8 cellular contexts compared by ENCODE assay signal in genomic region chr3:171458056-171458856, GRCh38. TPM values are rescaled to one million over a fixed set of nuclear protein-coding genes. Genes with fewer than 3 reads are reported as not detected.
A peak's percentile ranks its signal among the peaks of the same experiment; 100 is the strongest.
DNase-seq lines count a peak whose midpoint lies in the region; ATAC-seq, FAIRE-seq and TF ChIP-seq lines count a peak whose summit lies in the region.

No MANE protein-coding gene starts in this region.

- dilution Hi-C loops in IMR-90 (cut with HindIII; ENCODE audit: low sequenced_read_pairs, unreplicated experiment): no loop called here

- H3K14ac ChIP-seq in IMR-90 (replicated peaks; ENCODE audit: low read depth, low read length): no peak overlapping the region

- peak overlapping the region; percentile 86 for H3K4me3 ChIP-seq in IMR-90 (ENCODE audit: insufficient read depth, low read depth, low read length)
- peak overlapping the region; percentile 83 to 94 for H3K4me3 ChIP-seq in foreskin fibroblast (ENCODE audit: low read depth in 1 of 2, low read length in 2 of 2)
- H3K4me3 ChIP-seq in psoas muscle: peak overlapping the region; percentile 79

- H2AK5ac ChIP-seq in IMR-90 (ENCODE audit: low read depth, low read length): no peak overlapping the region

- H3K23ac ChIP-seq in IMR-90 (ENCODE audit: low read depth, low read length): 0 out of 2 replicates have a peak overlapping the region, but pooled peaks have one; percentile 6

- H3K4me2 ChIP-seq in IMR-90 (ENCODE audit: low read depth, low read length): peak overlapping the region; percentile 90

- DNase-seq in IMR-90: no peak
- peak; percentile 30 for DNase-seq in activated T-helper 1 cell treated with Interleukin-2 at 50 U/mL for 16 hours (ENCODE audit: low read depth)
- no peak for DNase-seq in foreskin fibroblast
- no peak for DNase-seq in psoas muscle
- no peak for DNase-seq in NCI-H510A treated with DMSO at 0.1 percent for 48 hours (lab: John Stamatoyannopoulos, UW)
- DNase-seq in GM13977 (ENCODE audit: low spot score): no peak
- no peak for DNase-seq in COLO668 (lab: John Stamatoyannopoulos, UW; ENCODE audit: unreplicated experiment)
- no peak for DNase-seq in HTR-8/SVneo (ENCODE audit: insufficient read length, low spot score)

- POLR2A ChIA-PET in IMR-90 (lab: Charles Lee; ENCODE audit: unreplicated experiment): no interaction called here

- no peak overlapping the region for H2BK20ac ChIP-seq in IMR-90 (ENCODE audit: low read depth, low read length)

- no peak for FAIRE-seq in HTR-8/SVneo (lab: Jason Lieb, UNC)

- no peak overlapping the region for H2BK5ac ChIP-seq in IMR-90 (ENCODE audit: low read depth, low read length, poor library complexity, severe bottlenecking)

- no peak for TF ChIP-seq CTCF in IMR-90 (conservative IDR thresholded peaks at IDR 0.05; ENCODE audit: low read depth, low read length)
- TF ChIP-seq CTCF in foreskin fibroblast (IDR thresholded peaks at IDR 0.05; ENCODE audit: low read depth, low read length): no peak
- TF ChIP-seq CTCF in psoas muscle (IDR thresholded peaks at IDR 0.05): no peak
- no peak for TF ChIP-seq CTCF in GM13977 (IDR thresholded peaks at IDR 0.05; ENCODE audit: extremely low read depth, insufficient read depth, missing control alignments)

- 27% methylated on average over 4 of the region's 23 CpGs; no CpG with 5 or more reads in 1 of the 2 experiments for WGBS in IMR-90 (ENCODE audit: extremely low coverage in 2 of 2, insufficient read length in 1 of 2), 2 experiments
- WGBS in psoas muscle, 3 donors: 9 to 12% (median 11%) methylated on average over 23 of the region's 23 CpGs

- H3K18ac ChIP-seq in IMR-90 (ENCODE audit: low read depth, low read length): no peak overlapping the region

- ATAC-seq in IMR-90 (ENCODE audit: low read depth) (no peak), psoas muscle (no peak)

- H2AFZ ChIP-seq in IMR-90 (replicated peaks; ENCODE audit: low read length, poor library complexity): no peak overlapping the region

- no peak overlapping the region for H3K4ac ChIP-seq in IMR-90 (ENCODE audit: low read depth, low read length)

- H3K4me1 ChIP-seq in IMR-90 (ENCODE audit: control insufficient read depth, insufficient read depth, low read length) (peaks cover 3% of the 10 kb centered on the region), psoas muscle (peaks cover 27% of the 10 kb centered on the region)

- H4K20me1 ChIP-seq in IMR-90 (ENCODE audit: insufficient read depth, low read length): no peaks in the 10 kb centered on the region

- H3K36me3 ChIP-seq in IMR-90 (ENCODE audit: control insufficient read depth, insufficient read depth, low read length): no peaks in the 10 kb centered on the region
- no peaks in the 10 kb centered on the region for H3K36me3 ChIP-seq in psoas muscle (ENCODE audit: insufficient read depth in 1 of 2, low read depth in 1 of 2)

- no peak overlapping the region for H2AK9ac ChIP-seq in IMR-90 (replicated peaks; ENCODE audit: low read depth, low read length, poor library complexity)

- no peak overlapping the region for H2BK120ac ChIP-seq in IMR-90 (ENCODE audit: low read depth, low read length)

- H3K56ac ChIP-seq in IMR-90 (ENCODE audit: extremely low read depth, insufficient read depth, low read length): no peak overlapping the region

- peak overlapping the region; percentile 66 for H3K9ac ChIP-seq in IMR-90 (ENCODE audit: low read depth, low read length)

- no peak overlapping the region for H2BK15ac ChIP-seq in IMR-90 (ENCODE audit: low read depth, low read length)

- no peak overlapping the region for H4K8ac ChIP-seq in IMR-90 (ENCODE audit: low read depth in 2 of 2, low read length in 2 of 2)

- no peak for TF ChIP-seq POLR2A in IMR-90 (IDR thresholded peaks at IDR 0.05; ENCODE audit: low read depth, low read length)

- CTCF ChIA-PET in IMR-90 (lab: Yijun Ruan, JAX): no interaction called here

- no peaks in the 10 kb centered on the region for H3K9me3 ChIP-seq in IMR-90 (ENCODE audit: control insufficient read depth, insufficient read depth, low read length)
- no peaks in the 10 kb centered on the region for H3K9me3 ChIP-seq in psoas muscle

- peaks cover 8% of the 10 kb centered on the region in 2 experiments; a peak in 3 of 4 replicates for H3K79me1 ChIP-seq in IMR-90 (ENCODE audit: low read depth in 1 of 2, low read length in 2 of 2)

- no peak overlapping the region for H4K91ac ChIP-seq in IMR-90 (ENCODE audit: insufficient read depth, low read depth, low read length)

- in situ Hi-C loops in IMR-90 (cut with MboI; ENCODE audit: low sequenced_read_pairs) (no loop called here), GM13977 (cut with MboI; ENCODE audit: low pct_unique_long_range_greater_than_20kb, low sequenced_read_pairs, unreplicated experiment) (no loop called here)

- intact Hi-C loops in IMR-90 (cut with micrococcal nuclease) (loop anchor here (5.0 kb wide), 1 partner anchor 86 kb away; no protein-coding TSS in a partner anchor), psoas muscle (cut with DNase I) (loop anchor here (5.0 kb wide), 5 partner anchors 41 to 276 kb away; no protein-coding TSS in a partner anchor)

- H3K9me1 ChIP-seq in IMR-90 (ENCODE audit: insufficient read depth, low read length): no peaks in the 10 kb centered on the region; the same call in 1 of the 2 replicates

- TF ChIP-seq RAD21 in IMR-90 (IDR thresholded peaks at IDR 0.05; ENCODE audit: low read length): no peak

- H4K5ac ChIP-seq in IMR-90 (ENCODE audit: low read depth, low read length): no peak overlapping the region; the same call in 1 of the 2 replicates

- BruUV-seq in IMR-90 (replicated peaks; lab: Mats Ljungman, UMichigan): no TSS peak

- H3K27me3 ChIP-seq in IMR-90 (ENCODE audit: control insufficient read depth, insufficient read depth, low read length) (no peaks in the 10 kb centered on the region), psoas muscle (ENCODE audit: insufficient read depth in 3 of 3, low read length in 2 of 3) (no peaks in the 10 kb centered on the region)

- no peak overlapping the region for H3K27ac ChIP-seq in IMR-90 (ENCODE audit: insufficient read depth, low read length)
- peak overlapping the region; percentile 87 for H3K27ac ChIP-seq in psoas muscle

TF ChIP-seq in IMR-90, 13 proteins besides CTCF, POLR2A, EP300 and RAD21:
- no peak for TF ChIP-seq CHD1 (IDR thresholded peaks at IDR 0.05; ENCODE audit: low read depth, low read length)
- no peak for TF ChIP-seq BHLHE40 (IDR thresholded peaks at IDR 0.05; ENCODE audit: low read depth, low read length)
- TF ChIP-seq SMC3 (IDR thresholded peaks at IDR 0.05; ENCODE audit: low read depth, low read length): no peak
- no peak for TF ChIP-seq NFE2L2 (IDR thresholded peaks at IDR 0.05; ENCODE audit: low read depth, low read length)
- no peak for TF ChIP-seq ELK1 (IDR thresholded peaks at IDR 0.05; ENCODE audit: borderline replicate concordance, low read depth, low read length)
- no peak for TF ChIP-seq RFX5 (IDR thresholded peaks at IDR 0.05; ENCODE audit: low read depth, low read length)
- no peak for TF ChIP-seq FOS (IDR thresholded peaks at IDR 0.05; ENCODE audit: low read depth, low read length)
- no peak for TF ChIP-seq RCOR1 (IDR thresholded peaks at IDR 0.05; ENCODE audit: insufficient replicate concordance, low read length)
- TF ChIP-seq MXI1 (IDR thresholded peaks at IDR 0.05; ENCODE audit: borderline replicate concordance, low read depth, low read length): no peak

RNA-seq across cellular contexts. Expression of gene TNIK, which starts 1.9 kb away (rescaled TPM):
- 6.3 and 8.3 TPM in 2 replicates for total RNA-seq in IMR-90 (2012; rRNA removed)
- polyA plus RNA-seq in IMR-90 (2012; rRNA removed): 2.8 and 3.4 TPM in 2 replicates
- 1.2 TPM in 2 replicates for polyA plus RNA-seq in IMR-90 (2012; cell fraction: cytosol; rRNA removed)
- polyA plus RNA-seq in IMR-90 (2012; cell fraction: nucleus; rRNA removed; ENCODE audit: low replicate concordance): 1.6 and 12.3 TPM in 2 replicates
- total RNA-seq in psoas muscle: 10 to 100 TPM; 12.5 to 32.4 (median 24.8) TPM
- 10 to 100 TPM in 2 of 3 donors, 1 to 10 TPM in 1; 9.9 to 11.0 (median 10.9) TPM for polyA plus RNA-seq in psoas muscle
